Comparison of ENCODE assay signal across 23 cellular contexts in genomic region chr14:20560961-20561360, GRCh38. TPM values are rescaled to one million over a fixed set of nuclear protein-coding genes. Genes with fewer than 3 reads are reported as not detected.
DNase-seq lines count a peak whose midpoint lies in the region; ATAC-seq, FAIRE-seq and TF ChIP-seq lines count a peak whose summit lies in the region.
"Had no signal": no experiment of that assay in that cellular context is flagged by ENCODE, and none has a peak within 500 bp of the region (broad histone marks: within the 10 kb centered on the region; RNA-seq: fewer than 3 reads in every experiment).

Gene RNASE9, minus strand, starts transcription at chr14:20561047.

- H3K23ac ChIP-seq in H1 (ENCODE audit: insufficient read length): no peak within 1 kb of the TSS
- H3K23ac ChIP-seq in neuronal stem cell (ENCODE audit: low read depth, low read length, poor library complexity): no peak within 1 kb of the TSS

- peak within 1 kb of the TSS; percentile 71 for H4K5ac ChIP-seq in H1 (ENCODE audit: insufficient read length, low read depth, low read length)

- H3K23me2 ChIP-seq in H1 (ENCODE audit: low read depth, low read length): no peaks in the 10 kb centered on the region; the same call in 1 of the 2 replicates

- H3K4me2 ChIP-seq in Loucy (ENCODE audit: low read depth, low read length, poor library complexity, severe bottlenecking) (no peak within 1 kb of the TSS), H1 (ENCODE audit: insufficient read depth in 1 of 2, low read depth in 2 of 2, low read length in 2 of 2) (peak within 1 kb of the TSS; percentile 35 to 61; a peak in 3 of 4 replicates), neuronal stem cell (ENCODE audit: insufficient read depth, low read length, poor library complexity, severe bottlenecking) (no peak within 1 kb of the TSS)
- H3K4me2 ChIP-seq: SK-N-SH had no signal

- H4K91ac ChIP-seq in H1 (replicated peaks; ENCODE audit: insufficient read length, low read length): no peak within 1 kb of the TSS
- H4K91ac ChIP-seq in neuronal stem cell (ENCODE audit: low read depth, low read length, poor library complexity): no peak within 1 kb of the TSS

- CTCF ChIA-PET in H1 (lab: Charles Lee; ENCODE audit: partially characterized antibody): interaction anchor here (1.0 kb wide), 1 partner anchor 49 kb away, joined by 4 read pairs; no protein-coding TSS in a partner anchor

- FAIRE-seq in H1 (lab: Jason Lieb, UNC): peak; percentile 58
- FAIRE-seq: D721Med, GM12892, GM18507, HTR-8/SVneo had no signal

- no peak within 1 kb of the TSS for H3K14ac ChIP-seq in H1 (ENCODE audit: insufficient read length)
- H3K14ac ChIP-seq in neuronal stem cell (ENCODE audit: low read length): no peak within 1 kb of the TSS

- no peak for ATAC-seq in HG03571 (IDR thresholded peaks at IDR 0.05; ENCODE audit: unreplicated experiment)

- TF ChIP-seq CTCF in Loucy (conservative IDR thresholded peaks at IDR 0.05; ENCODE audit: low read length) (no peak), H1 (IDR thresholded peaks at IDR 0.05; ENCODE audit: control extremely low read depth in 1 of 3, insufficient read depth in 1 of 3, low read depth in 1 of 3, low read length in 3 of 3) (no peak), stomach (IDR thresholded peaks at IDR 0.05) (no peak), tibial artery (IDR thresholded peaks at IDR 0.05) (no peak)

- H3K9ac ChIP-seq in HUES6 (ENCODE audit: low read length) (no peak within 1 kb of the TSS), Loucy (ENCODE audit: low read depth, low read length, poor library complexity, severe bottlenecking) (no peak within 1 kb of the TSS), H1 (replicated peaks in 1 of 4; ENCODE audit: extremely low read depth in 1 of 4, low read depth in 3 of 4, low read length in 3 of 4) (no peak within 1 kb of the TSS), neuronal stem cell (ENCODE audit: low read depth, low read length, poor library complexity) (no peak within 1 kb of the TSS)
- H3K9ac ChIP-seq: SK-N-SH had no signal

- H3K4me3 ChIP-seq in HUES6 (ENCODE audit: low read depth, low read length) (no peak within 1 kb of the TSS), Loucy (ENCODE audit: low read length, poor library complexity, severe bottlenecking) (no peak within 1 kb of the TSS), H1 (ENCODE audit: extremely low read depth in 1 of 4, insufficient read depth in 2 of 4, low read depth in 3 of 4, low read length in 4 of 4) (peak within 1 kb of the TSS in 1 of 4 experiments; percentile 35; a peak in 1 of 8 replicates), neuronal stem cell (ENCODE audit: low read length in 2 of 2) (no peak within 1 kb of the TSS), stomach (no peak within 1 kb of the TSS), tibial artery (no peak within 1 kb of the TSS)

- TF ChIP-seq RAD21 in H1 (IDR thresholded peaks at IDR 0.05 in 1 of 2, conservative IDR thresholded peaks at IDR 0.05 in 1 of 2; ENCODE audit: low read depth in 2 of 2, low read length in 2 of 2): no peak

- H3K27me3 ChIP-seq in HUES6 (ENCODE audit: control insufficient read depth, insufficient read depth, low read length) (no peaks in the 10 kb centered on the region), Loucy (ENCODE audit: insufficient read depth, low read length, poor library complexity, severe bottlenecking) (no peaks in the 10 kb centered on the region), H1 (replicated peaks in 1 of 4; ENCODE audit: control insufficient read depth in 3 of 4, extremely low read depth in 1 of 4, insufficient read depth in 3 of 4, low read length in 3 of 4) (no peaks in the 10 kb centered on the region), neuronal stem cell (ENCODE audit: control insufficient read depth in 3 of 3, insufficient read depth in 3 of 3, low read depth in 1 of 3, low read length in 3 of 3) (peaks cover 0 to 2% (median 0%) of the 10 kb centered on the region in 3 experiments), stomach (no peaks in the 10 kb centered on the region), tibial artery (no peaks in the 10 kb centered on the region)

- H2BK5ac ChIP-seq in H1 (ENCODE audit: low read depth, low read length) (no peak within 1 kb of the TSS), neuronal stem cell (ENCODE audit: low read length) (no peak within 1 kb of the TSS)

- intact Hi-C loops in stomach (cut with DNase I; ENCODE audit: low total_unique reads) (no loop called here), tibial artery (cut with DNase I; ENCODE audit: low total_unique reads) (no loop called here)

- peak within 1 kb of the TSS; percentile 60; the same call in 1 of the 2 replicates for H3K27ac ChIP-seq in HUES6 (ENCODE audit: low read depth, low read length)
- peak within 1 kb of the TSS; percentile 18; the same call in 1 of the 2 replicates for H3K27ac ChIP-seq in H1 (ENCODE audit: low read depth, low read length)
- H3K27ac ChIP-seq in neuronal stem cell (replicated peaks; ENCODE audit: low read length): no peak within 1 kb of the TSS
- H3K27ac ChIP-seq in stomach: no peak within 1 kb of the TSS
- no peak within 1 kb of the TSS for H3K27ac ChIP-seq in tibial artery

- no peaks in the 10 kb centered on the region for H4K20me1 ChIP-seq in Loucy (ENCODE audit: insufficient read depth, low read length, poor library complexity, severe bottlenecking)
- H4K20me1 ChIP-seq in H1 (replicated peaks in 1 of 2; ENCODE audit: control insufficient read depth in 1 of 2, insufficient read depth in 2 of 2, low read length in 2 of 2): no peaks in the 10 kb centered on the region

- H2BK120ac ChIP-seq in H1 (replicated peaks; ENCODE audit: low read depth, low read length) (peak within 1 kb of the TSS; percentile 15), neuronal stem cell (ENCODE audit: low read depth, low read length) (no peak within 1 kb of the TSS)

- H2AK5ac ChIP-seq in H1 (ENCODE audit: low read depth, low read length): no peak within 1 kb of the TSS
- no peak within 1 kb of the TSS for H2AK5ac ChIP-seq in neuronal stem cell (ENCODE audit: low read depth, low read length)

- POLR2A ChIA-PET in H1 (lab: Charles Lee; ENCODE audit: partially characterized antibody): no interaction called here

- H2AFZ ChIP-seq in Loucy (ENCODE audit: low read length) (0 out of 2 replicates have a peak within 1 kb of the TSS, but pooled peaks have one; percentile 39), H1 (ENCODE audit: low read length) (no peak within 1 kb of the TSS), neuronal stem cell (ENCODE audit: low read length) (peak within 1 kb of the TSS; percentile 38)

- no peaks in the 10 kb centered on the region for H3K9me2 ChIP-seq in Loucy (replicated peaks; ENCODE audit: low read depth, low read length)
- H3K9me2 ChIP-seq: SK-N-SH had no signal

- H3K9me3 ChIP-seq in HUES6 (ENCODE audit: control insufficient read depth, insufficient read depth, low read depth, low read length): no peaks in the 10 kb centered on the region
- H3K9me3 ChIP-seq in Loucy (ENCODE audit: insufficient read depth, low read depth, low read length): no peaks in the 10 kb centered on the region
- no peaks in the 10 kb centered on the region for H3K9me3 ChIP-seq in H1 (ENCODE audit: insufficient read depth in 2 of 2, low read depth in 1 of 2, low read length in 1 of 2)
- H3K9me3 ChIP-seq in neuronal stem cell (replicated peaks in 1 of 2; ENCODE audit: control insufficient read depth in 2 of 2, insufficient read depth in 1 of 2, low read depth in 1 of 2, low read length in 2 of 2): no peaks in the 10 kb centered on the region
- H3K9me3 ChIP-seq in stomach: no peaks in the 10 kb centered on the region
- no peaks in the 10 kb centered on the region for H3K9me3 ChIP-seq in tibial artery
- H3K9me3 ChIP-seq: SK-N-SH had no signal

- H3K4ac ChIP-seq in H1 (replicated peaks; ENCODE audit: insufficient read length, low read depth, low read length) (no peak within 1 kb of the TSS), neuronal stem cell (ENCODE audit: low read length) (no peak within 1 kb of the TSS)

- H2BK20ac ChIP-seq in H1 (ENCODE audit: low read length): peak within 1 kb of the TSS; percentile 97; the same call in 1 of the 2 replicates

- no peak for DNase-seq in H1 (ENCODE audit: low read depth in 1 of 2, low spot score in 2 of 2)
- no peak for DNase-seq in neuronal stem cell (ENCODE audit: low spot score)
- no peak for DNase-seq in stomach
- no peak for DNase-seq in tibial artery
- DNase-seq: ACHN, C1 segment of cervical spinal cord, GOT3, KG1, NCI-H1092, NCI-H1436 treated with DMSO at 0.1 percent for 48 hours, NCI-H2029 treated with DMSO at 0.1 percent for 48 hours, OCI-M1, SHP77, SK-N-SH had no signal

- H4K8ac ChIP-seq in H1 (ENCODE audit: extremely low read depth, insufficient read depth, low read length): no peak within 1 kb of the TSS
- no peak within 1 kb of the TSS for H4K8ac ChIP-seq in neuronal stem cell (ENCODE audit: low read depth, low read length)

- H3K4me1 ChIP-seq in HUES6 (ENCODE audit: control insufficient read depth, insufficient read depth, low read length) (peaks cover 38% of the 10 kb centered on the region), Loucy (ENCODE audit: insufficient read depth, low read length, poor library complexity, severe bottlenecking) (no peaks in the 10 kb centered on the region), H1 (replicated peaks in 1 of 4; ENCODE audit: control insufficient read depth in 3 of 4, insufficient read depth in 4 of 4, low read length in 3 of 4) (peaks cover 2 to 10% (median 7%) of the 10 kb centered on the region in 4 experiments; a peak in 5 of 7 replicates), neuronal stem cell (ENCODE audit: control insufficient read depth in 2 of 2, insufficient read depth in 1 of 2, low read depth in 1 of 2, low read length in 2 of 2) (no peaks in the 10 kb centered on the region), stomach (no peaks in the 10 kb centered on the region), tibial artery (no peaks in the 10 kb centered on the region)

- H2BK15ac ChIP-seq in H1 (ENCODE audit: low read length): no peak within 1 kb of the TSS
- no peak within 1 kb of the TSS for H2BK15ac ChIP-seq in neuronal stem cell (ENCODE audit: low read length)

- no peaks in the 10 kb centered on the region for H3K36me3 ChIP-seq in HUES6 (ENCODE audit: control insufficient read depth, insufficient read depth, low read length)
- no peaks in the 10 kb centered on the region for H3K36me3 ChIP-seq in Loucy (ENCODE audit: insufficient read depth, low read length)
- no peaks in the 10 kb centered on the region for H3K36me3 ChIP-seq in H1 (ENCODE audit: control insufficient read depth in 2 of 4, insufficient read depth in 4 of 4, low read length in 3 of 4)
- H3K36me3 ChIP-seq in neuronal stem cell (replicated peaks in 1 of 2; ENCODE audit: control insufficient read depth in 2 of 2, insufficient read depth in 2 of 2, low read length in 2 of 2): no peaks in the 10 kb centered on the region
- no peaks in the 10 kb centered on the region for H3K36me3 ChIP-seq in stomach
- H3K36me3 ChIP-seq in tibial artery: no peaks in the 10 kb centered on the region

- no peak for TF ChIP-seq EP300 in H1 (IDR thresholded peaks at IDR 0.05; ENCODE audit: borderline replicate concordance in 1 of 2, low read depth in 2 of 2, low read length in 2 of 2)
- TF ChIP-seq EP300 in stomach (IDR thresholded peaks at IDR 0.05): no peak

- H3K18ac ChIP-seq in H1 (ENCODE audit: extremely low read depth, low read length) (no peak within 1 kb of the TSS; the same call in 1 of the 2 replicates), neuronal stem cell (ENCODE audit: low read length) (no peak within 1 kb of the TSS)

- no peak within 1 kb of the TSS for H3K56ac ChIP-seq in H1 (replicated peaks; ENCODE audit: insufficient read length, low read depth, low read length)

- TF ChIP-seq POLR2A in H1 (IDR thresholded peaks at IDR 0.05; ENCODE audit: control extremely low read depth in 1 of 2, low read depth in 2 of 2, low read length in 2 of 2): no peak
- TF ChIP-seq POLR2A in stomach (IDR thresholded peaks at IDR 0.05): no peak

- no peaks in the 10 kb centered on the region for H3K79me1 ChIP-seq in H1 (ENCODE audit: low read depth, low read length)
- no peaks in the 10 kb centered on the region for H3K79me1 ChIP-seq in neuronal stem cell (ENCODE audit: low read depth, low read length)

- H3F3A ChIP-seq in Loucy (ENCODE audit: low read depth): no peaks in the 10 kb centered on the region

- WGBS in H1 (ENCODE audit: extremely low coverage in 1 of 2, insufficient coverage in 1 of 2, insufficient read length in 1 of 2, insufficient replicate concordance in 2 of 2, low coverage in 1 of 2, low lambda C conversion rate in 2 of 2, missing lambda C conversion rate in 1 of 2), 2 experiments: 92% methylated on average over 3 of the region's 3 CpGs; no CpG with 5 or more reads in 1 of the 2 experiments
- no CpG with 5 or more reads among the region's 3 CpGs for WGBS in neuronal stem cell (ENCODE audit: extremely low coverage in 2 of 2, insufficient read length in 2 of 2, insufficient replicate concordance in 1 of 2), 2 donors
- 87 to 95% (median 94%) methylated on average over 3 of the region's 3 CpGs for WGBS in stomach, 5 donors

- H2BK12ac ChIP-seq in H1 (ENCODE audit: low read depth, low read length): no peak within 1 kb of the TSS
- H2BK12ac ChIP-seq in neuronal stem cell (ENCODE audit: low read length): no peak within 1 kb of the TSS

- no peaks in the 10 kb centered on the region for H3K79me2 ChIP-seq in Loucy (ENCODE audit: insufficient read depth, low read length)
- no peaks in the 10 kb centered on the region for H3K79me2 ChIP-seq in H1 (ENCODE audit: control insufficient read depth in 1 of 2, insufficient read depth in 2 of 2, low read length in 2 of 2)

RNA-seq across cellular contexts. Expression of gene RNASE9, which starts in this region (rescaled TPM):
- not detected in 2 replicates for total RNA-seq in H1 (2021; fragmentation: NEBNext Ultra II Directional; extraction: Animal tissue kit (Norgen Biotek cat#: 25700))
- polyA plus RNA-seq in H1 (2011; rRNA removed) (0.06 TPM in 2 replicates), stomach (not detected)
- 0.12 TPM for polyA plus RNA-seq in H1 (2011; cell fraction: cytosol; rRNA removed)
- 0.13 TPM for polyA plus RNA-seq in H1 (2011; cell fraction: nucleus; rRNA removed)
- polyA plus RNA-seq in H1 (2012, experiment 1 of 2): not detected in 4 replicates
- not detected for polyA plus RNA-seq in H1 (2012, experiment 2 of 2)
- polyA plus RNA-seq in H1 (2013, experiment 1 of 2): 0.14 TPM
- 0.17 TPM for polyA plus RNA-seq in H1 (2013, experiment 2 of 2)
- polyA minus RNA-seq in H1 (2011; rRNA and poly(A)+ RNA removed): 0.22 TPM in 1 of 2 replicates, not detected in the other
- not detected for polyA minus RNA-seq in H1 (2011; cell fraction: cytosol; rRNA and poly(A)+ RNA removed)
- polyA minus RNA-seq in H1 (2011; cell fraction: nucleus; rRNA and poly(A)+ RNA removed): 0.60 TPM
- not detected for polyA plus RNA-seq in neuronal stem cell (2013, experiment 1 of 2)
- polyA plus RNA-seq in neuronal stem cell (2013, experiment 2 of 2): not detected
- total RNA-seq in stomach: not detected
- total RNA-seq: MCF 10A, NCI-H460 had no signal
- polyA plus RNA-seq: SK-N-SH had no signal

Comparison
In these comparisons a context has a peak if more than half of its experiments do, and no peak if none do; other contexts are left out.
1. H3K27ac ChIP-seq: peak in HUES6 (single experiment) and H1 (single experiment); none in neuronal stem cell (single experiment), stomach (0 of 5) and tibial artery (0 of 2).
2. H3K4me2 ChIP-seq: peak in H1 (2 of 2); none in Loucy (single experiment) and neuronal stem cell (single experiment).